In genomic region chr13:33015791-33016323, GRCh38 we compare ENCODE assay signal across 8 cellular contexts. TPM values are rescaled to one million over a fixed set of nuclear protein-coding genes. Genes with fewer than 3 reads are reported as not detected.
DNase-seq lines count a peak whose midpoint lies in the region; ATAC-seq, FAIRE-seq and TF ChIP-seq lines count a peak whose summit lies in the region.

No MANE protein-coding gene starts in this region.

- TF ChIP-seq CTCF in GM06990 (IDR thresholded peaks at IDR 0.05; ENCODE audit: insufficient read depth, low read length, poor library complexity, severe bottlenecking) = no peak
- TF ChIP-seq CTCF in HEK293 (tag by site-specific recombination; IDR thresholded peaks at IDR 0.05) = no peak
- TF ChIP-seq CTCF in GM12878 (IDR thresholded peaks at IDR 0.05 in 2 of 3, conservative IDR thresholded peaks at IDR 0.05 in 1 of 3; ENCODE audit: control insufficient read depth in 2 of 3, extremely low read depth in 1 of 3, insufficient read depth in 1 of 3, low read depth in 3 of 3, low read length in 3 of 3) = no peak
- no peak for TF ChIP-seq CTCF in osteoblast (IDR thresholded peaks at IDR 0.05; ENCODE audit: extremely low read depth, low read depth, low read length)

- no peaks in the 10 kb centered on the region for H4K20me1 ChIP-seq in GM12878 (ENCODE audit: control insufficient read depth, insufficient read depth)
- H4K20me1 ChIP-seq in osteoblast (ENCODE audit: insufficient read depth, low read length) = no peaks in the 10 kb centered on the region

- POLR2A ChIA-PET in HEK293 (lab: Yijun Ruan, JAX) (no interaction called here), GM12878 (lab: Charles Lee) (no interaction called here)

- H3K4me1 ChIP-seq in HEK293 (ENCODE audit: control insufficient read depth, insufficient read depth, low read length) = no peaks in the 10 kb centered on the region
- peaks cover 12% of the 10 kb centered on the region for H3K4me1 ChIP-seq in GM12878 (ENCODE audit: control insufficient read depth, insufficient read depth, low read length)
- H3K4me1 ChIP-seq in mesodermal cell (ENCODE audit: control insufficient read depth, insufficient read depth, low read length, poor library complexity, severe bottlenecking) = no peaks in the 10 kb centered on the region
- no peaks in the 10 kb centered on the region for H3K4me1 ChIP-seq in osteoblast (ENCODE audit: insufficient read depth, low read length)

- no peak for ATAC-seq in GM12878
- ATAC-seq in GM21529 (IDR thresholded peaks at IDR 0.05; ENCODE audit: unreplicated experiment) = no peak
- no peak for ATAC-seq in GM21515 (IDR thresholded peaks at IDR 0.05; ENCODE audit: unreplicated experiment)
- no peak for ATAC-seq in HG03135 (IDR thresholded peaks at IDR 0.05; ENCODE audit: unreplicated experiment)

- H3K9ac ChIP-seq in GM12878 (ENCODE audit: control insufficient read depth, insufficient read depth, low read length) = 0 out of 2 replicates have a peak overlapping the region, but pooled peaks have one; percentile 22

- H3K4me2 ChIP-seq in GM12878 (ENCODE audit: control insufficient read depth, insufficient read depth) (peak overlapping the region; percentile 83), osteoblast (ENCODE audit: insufficient read depth, low read length) (no peak overlapping the region)

- H3K79me2 ChIP-seq in GM12878 (ENCODE audit: control insufficient read depth, insufficient read depth, low read length) (no peaks in the 10 kb centered on the region), osteoblast (ENCODE audit: insufficient read depth, low read length) (no peaks in the 10 kb centered on the region)

- H3K9me3 ChIP-seq in HEK293 (ENCODE audit: control insufficient read depth, insufficient read depth, low read depth, low read length) = no peaks in the 10 kb centered on the region
- H3K9me3 ChIP-seq in GM12878 (replicated peaks; ENCODE audit: control insufficient read depth, insufficient read depth, low read length) = no peaks in the 10 kb centered on the region; the same call in 2 of the 3 replicates
- H3K9me3 ChIP-seq in mesodermal cell (ENCODE audit: control insufficient read depth, low read length) = peaks cover under 1% of the 10 kb centered on the region
- no peaks in the 10 kb centered on the region for H3K9me3 ChIP-seq in osteoblast (ENCODE audit: low read depth, low read length)

- peak overlapping the region; percentile 36 for H3K4me3 ChIP-seq in GM06990 (replicated peaks; ENCODE audit: low read depth, low read length)
- H3K4me3 ChIP-seq in HEK293 (ENCODE audit: low read depth, low read length) = peak overlapping the region; percentile 20
- peak overlapping the region; percentile 59 for H3K4me3 ChIP-seq in GM12878
- H3K4me3 ChIP-seq in mesodermal cell (ENCODE audit: extremely low read depth, insufficient read depth, low read length, poor library complexity, severe bottlenecking) = peak overlapping the region; percentile 18
- no peak overlapping the region for H3K4me3 ChIP-seq in osteoblast (ENCODE audit: insufficient read depth, low read length)

- SMC1A ChIA-PET in GM12878 (lab: Charles Lee; ENCODE audit: uncharacterized antibody, unreplicated experiment) = no interaction called here

- DNase-seq in GM06990 (ENCODE audit: extremely low read depth, insufficient read length) (peak; percentile 37), GM12878 (ENCODE audit: low read depth, low spot score) (no peak), osteoblast (ENCODE audit: insufficient read length, low spot score, missing footprints) (no peak)

- intact Hi-C loops in GM12878 (cut with micrococcal nuclease; ENCODE audit: unreplicated experiment) = loop anchor here (2.0 to 5.0 kb wide), 3 partner anchors 105 to 429 kb away; partner anchors contain the start of gene PDS5B

- RAD21 ChIA-PET in GM12878 (lab: Charles Lee; ENCODE audit: unreplicated experiment) = interaction anchor here (0.7 to 1.8 kb wide), 2 partner anchors 24 to 428 kb away, joined by 3 to 4 read pairs; no protein-coding TSS in a partner anchor

- H3K27ac ChIP-seq in HEK293 (ENCODE audit: extremely low read depth, low read depth, low read length) (no peak overlapping the region), GM12878 (ENCODE audit: control insufficient read depth, insufficient read depth) (no peak overlapping the region), mesodermal cell (ENCODE audit: low read depth, low read length, severe bottlenecking) (no peak overlapping the region), osteoblast (ENCODE audit: low read depth, low read length) (no peak overlapping the region)

- CTCF ChIA-PET in HEK293 (lab: Yijun Ruan, JAX) = no interaction called here
- CTCF ChIA-PET in GM12878 (lab: Yijun Ruan, JAX) = no interaction called here

- H3K36me3 ChIP-seq in GM06990 (ENCODE audit: control insufficient read depth, insufficient read depth, low read length) (no peaks in the 10 kb centered on the region), HEK293 (ENCODE audit: control insufficient read depth in 2 of 2, insufficient read depth in 1 of 2, low read length in 2 of 2) (no peaks in the 10 kb centered on the region), GM12878 (ENCODE audit: control insufficient read depth in 2 of 2, insufficient read depth in 2 of 2, low read length in 1 of 2) (no peaks in the 10 kb centered on the region), mesodermal cell (ENCODE audit: control insufficient read depth, insufficient read depth, low read length) (no peaks in the 10 kb centered on the region), osteoblast (ENCODE audit: insufficient read depth, low read length) (no peaks in the 10 kb centered on the region)

- TF ChIP-seq EP300 in GM12878 (IDR thresholded peaks at IDR 0.05; ENCODE audit: borderline replicate concordance in 1 of 2, control insufficient read depth in 1 of 2, low read depth in 2 of 2, low read length in 2 of 2) = no peak

- 10% methylated on average over 32 of the region's 52 CpGs for WGBS in GM12878 (ENCODE audit: insufficient coverage, insufficient replicate concordance, low lambda C conversion rate, missing lambda C conversion rate)
- WGBS in mesodermal cell (ENCODE audit: insufficient coverage in 2 of 2), 2 experiments = 14 to 32% methylated on average over 26 to 32 of the region's 52 CpGs

- in situ Hi-C loops in GM12878 (cut with MboI) = no loop called here

- no peak for TF ChIP-seq POLR2A in GM12878 (IDR thresholded peaks at IDR 0.05; ENCODE audit: low read depth, low read length)

- peak overlapping the region; percentile 43 for H2AFZ ChIP-seq in GM12878 (ENCODE audit: control insufficient read depth, low read depth, low read length)
- H2AFZ ChIP-seq in osteoblast (ENCODE audit: low read length) = no peak overlapping the region

- FAIRE-seq in GM12878 (lab: Jason Lieb, UNC) = no peak

- H3K27me3 ChIP-seq in GM06990 (replicated peaks; ENCODE audit: control insufficient read depth, insufficient read depth, low read length) (peaks cover 3% of the 10 kb centered on the region), GM12878 (replicated peaks in 1 of 2; ENCODE audit: control insufficient read depth in 2 of 2, insufficient read depth in 2 of 2, low read length in 1 of 2) (peaks cover 0 to 6% of the 10 kb centered on the region in 2 experiments; a peak in 1 of 4 replicates), osteoblast (ENCODE audit: insufficient read depth, low read length) (peaks cover 72% of the 10 kb centered on the region)

- TF ChIP-seq RAD21 in GM12878 (IDR thresholded peaks at IDR 0.05; ENCODE audit: insufficient read depth, low read depth, low read length) = no peak

- no TSS peak for BruUV-seq in GM12878 (replicated peaks; lab: Mats Ljungman, UMichigan)

TF ChIP-seq in HEK293, 187 proteins besides CTCF, POLR2A, EP300 and RAD21:
- TF ChIP-seq SCRT2 (tag by site-specific recombination; IDR thresholded peaks at IDR 0.05) (0 out of 2 replicates have a peak, but pooled peaks have one; percentile 16), ZBTB8A (tag by site-specific recombination; IDR thresholded peaks at IDR 0.05) (peak; percentile 59; the same call in 1 of the 2 replicates), ZNF335 (tag by site-specific recombination; conservative IDR thresholded peaks at IDR 0.05) (peak; percentile 24; the same call in 1 of the 2 replicates), EGR2 (tag by site-specific recombination; IDR thresholded peaks at IDR 0.05; ENCODE audit: low read depth) (no peak), ZNF624 (tag by site-specific recombination; IDR thresholded peaks at IDR 0.05) (no peak)

TF ChIP-seq in GM12878, 131 proteins besides CTCF, POLR2A, EP300 and RAD21 (continues in another document):
- TF ChIP-seq SIX5 (IDR thresholded peaks at IDR 0.05; ENCODE audit: low read depth, low read length, severe bottlenecking) (no peak), RELB (IDR thresholded peaks at IDR 0.05; ENCODE audit: low read depth) (0 out of 2 replicates have a peak, but pooled peaks have one; percentile 32)

RNA-seq across cellular contexts. Expression of gene KL, which starts 0.4 kb away (rescaled TPM):
- 2.0 and 2.1 TPM in 2 replicates for total RNA-seq in GM12878 (2013; cell fraction: nucleolus; rRNA removed)
- total RNA-seq in GM12878 (2014; rRNA removed) = 2.1 TPM in 2 replicates
- 1.5 and 1.6 TPM in 2 replicates for total RNA-seq in GM12878 (2014; rRNA removed; fragmentation: Illumina TruSeq; extraction: Trizol)
- 1.6 TPM in 2 replicates for total RNA-seq in GM12878 (2021)
- 0.28 TPM for polyA plus RNA-seq in GM12878 (2011; ENCODE audit: low read depth)
- polyA plus RNA-seq in GM12878 (2011; rRNA removed) = 0.08 and 0.16 TPM in 2 replicates
- polyA plus RNA-seq in GM12878 (2011; cell fraction: cytosol; rRNA removed) = 0.07 and 0.15 TPM in 2 replicates
- polyA plus RNA-seq in GM12878 (2011; cell fraction: nucleus; rRNA removed) = 0.16 and 0.21 TPM in 2 replicates
- 0.24 and 0.76 TPM in 2 replicates for polyA plus RNA-seq in GM12878 (2012)
- polyA plus RNA-seq in GM12878 (2014; fragmentation: Illumina TruSeq; extraction: Trizol) = 1.7 and 2.3 TPM in 2 replicates
- polyA plus RNA-seq in GM12878 (2014; fragmentation: Nextera tagmentation; extraction: Ambion mirVana) = under 1 TPM; 0.57 to 0.60 TPM
- 1.3 and 1.4 TPM in 2 replicates for polyA plus RNA-seq in GM12878 (2014; rRNA removed)
- 1 to 10 TPM in 1 of 2 experiments, under 1 TPM in 1; 0.96 to 1.8 TPM for polyA plus RNA-seq in GM12878 (2016; fragmentation: Nextera tagmentation; extraction: Ambion mirVana)
- polyA minus RNA-seq in GM12878 (2011; rRNA and poly(A)+ RNA removed) = 0.15 and 0.31 TPM in 2 replicates
- polyA minus RNA-seq in GM12878 (2011; cell fraction: cytosol; rRNA and poly(A)+ RNA removed) = not detected in 2 replicates
- polyA minus RNA-seq in GM12878 (2011; cell fraction: nucleus; rRNA and poly(A)+ RNA removed) = 0.12 and 0.19 TPM in 2 replicates
- polyA plus RNA-seq in mesodermal cell (2013, experiment 1 of 2) = 1.00 TPM
- 0.71 TPM for polyA plus RNA-seq in mesodermal cell (2013, experiment 2 of 2)
- total RNA-seq in osteoblast = under 0.01 TPM in 1 of 2 replicates, not detected in the other
